8 cellular contexts compared by ENCODE assay signal in the genomic region with DNA sequence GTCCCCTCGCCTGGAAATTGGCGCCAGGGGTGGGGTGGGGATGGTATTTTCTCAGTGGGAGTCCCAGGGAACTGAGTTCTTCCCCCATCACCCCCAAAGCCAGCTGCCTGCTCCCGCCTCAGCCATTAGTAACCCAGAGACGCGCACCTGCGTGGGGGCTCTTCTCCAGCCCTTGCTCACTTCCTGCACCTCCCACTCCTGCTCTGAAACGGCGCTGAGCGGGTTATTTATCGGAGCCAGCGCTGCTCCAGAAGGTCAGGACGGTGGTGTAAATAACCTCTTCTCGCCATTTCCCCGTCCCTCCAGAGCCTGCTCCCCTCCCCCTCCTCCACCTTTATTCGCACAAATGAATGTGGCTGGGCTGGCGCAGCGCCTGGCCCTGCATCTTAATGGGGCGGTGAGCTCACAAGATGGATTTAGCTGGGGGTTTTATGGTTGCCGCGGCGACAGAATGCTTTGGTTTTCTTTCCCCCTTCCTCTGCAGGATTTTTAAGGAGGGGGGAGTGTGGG. TPM values are rescaled to one million over a fixed set of nuclear protein-coding genes. Genes with fewer than 3 reads are reported as not detected.
DNase-seq lines count a peak whose midpoint lies in the region; ATAC-seq and TF ChIP-seq lines count a peak whose summit lies in the region.

No MANE protein-coding gene starts in this region.

- H3K4me1 ChIP-seq in adrenal gland (replicated peaks in 1 of 2) = peaks cover 18 to 21% of the 10 kb centered on the region in 2 donors

- TF ChIP-seq CTCF in CD4-positive, alpha-beta T cell (IDR thresholded peaks at IDR 0.05) = no peak
- no peak for TF ChIP-seq CTCF in adrenal gland (IDR thresholded peaks at IDR 0.05)

- H3K27me3 Mint-ChIP-seq in CD4-positive, alpha-beta T cell = no peaks in the 10 kb centered on the region

- H3K9me3 Mint-ChIP-seq in CD4-positive, alpha-beta T cell = no peaks in the 10 kb centered on the region

- WGBS in adrenal gland, 4 donors = 20 to 45% (median 22%) methylated on average over 21 of the region's 21 CpGs

- CTCF ChIA-PET in CD4-positive, alpha-beta T cell (lab: Charles Lee) = interaction anchor here (1.5 to 1.7 kb wide), 3 partner anchors 17 to 136 kb away, joined by 3 to 6 read pairs (median 3); no protein-coding TSS in a partner anchor

- peaks cover 0 to 44% of the 10 kb centered on the region in 2 donors for H3K36me3 ChIP-seq in adrenal gland (replicated peaks in 1 of 2)

- intact Hi-C loops in CD4-positive, alpha-beta T cell (cut with DNase I, micrococcal nuclease) = no loop called here
- intact Hi-C loops in adrenal gland (cut with DNase I) = no loop called here

- no peaks in the 10 kb centered on the region for H3K27me3 ChIP-seq in CD4-positive, alpha-beta T cell (ENCODE audit: control insufficient read depth, insufficient read depth, low read length)
- no peaks in the 10 kb centered on the region for H3K27me3 ChIP-seq in adrenal gland

- DNase-seq in CD4-positive, alpha-beta T cell = peak in 5 of 10 experiments; percentile 9 to 43 (median 20)
- peak; percentile 94 to 96 for DNase-seq in NCI-H2081 (lab: John Stamatoyannopoulos, UW)
- DNase-seq in adrenal gland = peak; percentile 49 to 80 (median 68)
- peak; percentile 89 for DNase-seq in islet precursor cell
- DNase-seq in stimulated activated CD4-positive, alpha-beta T cell treated with anti-CD3 and anti-CD28 coated beads, Interleukin-2, amount 100 ng/mL, for 4 hours (ENCODE audit: low read depth) = peak; percentile 56
- DNase-seq in HPDE6-E6E7 (ENCODE audit: extremely low spot score) = no peak
- DNase-seq in H4 (ENCODE audit: low spot score) = no peak

- H3K36me3 Mint-ChIP-seq in CD4-positive, alpha-beta T cell (ENCODE audit: low read depth) = peaks cover 54% of the 10 kb centered on the region

- peaks cover 18% of the 10 kb centered on the region for H3K4me1 Mint-ChIP-seq in CD4-positive, alpha-beta T cell (ENCODE audit: low read depth)

- H3K27ac ChIP-seq in CD4-positive, alpha-beta T cell (ENCODE audit: low read depth, low read length) = no peak overlapping the region
- H3K27ac ChIP-seq in adrenal gland = peak overlapping the region in 3 of 5 donors; percentile 39 to 70 (median 54)

- H3K4me3 Mint-ChIP-seq in CD4-positive, alpha-beta T cell = peak overlapping the region; percentile 86

- ATAC-seq in CD4-positive, alpha-beta T cell (ENCODE audit: poor library complexity) = peak; percentile 81
- no peak for ATAC-seq in HG03521 (IDR thresholded peaks at IDR 0.05; ENCODE audit: unreplicated experiment)

- TF ChIP-seq POLR2A in adrenal gland (IDR thresholded peaks at IDR 0.05) = no peak

- POLR2A ChIA-PET in CD4-positive, alpha-beta T cell (lab: Charles Lee) = interaction anchor here (0.7 to 1.6 kb wide), 6 partner anchors 9 to 101 kb away, joined by 3 to 6 read pairs (median 4); a partner anchor contains a TSS

- no peak overlapping the region for H3K4me3 ChIP-seq in adrenal gland

- H3K9me3 ChIP-seq in CD4-positive, alpha-beta T cell (ENCODE audit: control insufficient read depth, low read length) = no peaks in the 10 kb centered on the region
- H3K9me3 ChIP-seq in adrenal gland (replicated peaks in 1 of 3) = no peaks in the 10 kb centered on the region

- peak overlapping the region; percentile 84 for H3K27ac Mint-ChIP-seq in CD4-positive, alpha-beta T cell

RNA-seq across cellular contexts. Expression of a gene that starts 12.2 kb away (rescaled TPM):
- total RNA-seq in CD4-positive, alpha-beta T cell = under 1 TPM; 0.27 to 0.53 TPM
- 1 to 10 TPM in 5 of 8 donors, under 1 TPM in 3; 0.18 to 6.8 (median 1.3) TPM for total RNA-seq in adrenal gland
- polyA plus RNA-seq in adrenal gland = 1 to 10 TPM in 1 of 3 donors, under 1 TPM in 2; 0.56 to 1.3 (median 0.93) TPM
- total RNA-seq in H4 (2014; rRNA removed; shearing (Covaris generic)) = not detected in 2 replicates

RNA-seq across cellular contexts. Expression of a gene that starts 27.1 kb away (rescaled TPM):
- total RNA-seq in CD4-positive, alpha-beta T cell = 10 to 100 TPM; 31.2 to 33.9 TPM
- 100 to 1,000 TPM in 7 of 8 donors, 10 to 100 TPM in 1; 95.2 to 183 (median 152) TPM for total RNA-seq in adrenal gland
- 100 to 1,000 TPM in 1 of 3 donors, 10 to 100 TPM in 2; 54.7 to 252 (median 80.9) TPM for polyA plus RNA-seq in adrenal gland
- total RNA-seq in H4 (2014; rRNA removed; shearing (Covaris generic)) = 155 and 212 TPM in 2 replicates

RNA-seq across cellular contexts. Expression of a gene that starts 32.5 kb away (rescaled TPM):
- total RNA-seq in CD4-positive, alpha-beta T cell = 1 to 10 TPM; 3.8 to 4.7 TPM
- total RNA-seq in adrenal gland = 10 to 100 TPM in 6 of 8 donors, 1 to 10 TPM in 2; 6.5 to 38.2 (median 13.1) TPM
- 10 to 100 TPM in 2 of 3 donors, 1 to 10 TPM in 1; 2.7 to 28.0 (median 24.3) TPM for polyA plus RNA-seq in adrenal gland
- total RNA-seq in H4 (2014; rRNA removed; shearing (Covaris generic)) = 2.3 and 5.3 TPM in 2 replicates

RNA-seq across cellular contexts. Expression of a gene that starts 51.3 kb away (rescaled TPM):
- under 1 TPM in 1 of 2 experiments, not detected in 1; 0.20 TPM for total RNA-seq in CD4-positive, alpha-beta T cell
- under 1 TPM in 2 of 8 donors, not detected in 6; 0.47 to 0.72 TPM for total RNA-seq in adrenal gland
- polyA plus RNA-seq in adrenal gland = under 1 TPM; 0.13 to 0.80 (median 0.34) TPM
- 0.89 and 1.2 TPM in 2 replicates for total RNA-seq in H4 (2014; rRNA removed; shearing (Covaris generic))

Comparison
In these comparisons a context has a peak if more than half of its experiments do, and no peak if none do; other contexts are left out.
1. DNase-seq: peak in NCI-H2081 (2 of 2), adrenal gland (7 of 7), islet precursor cell (single experiment) and stimulated activated CD4-positive, alpha-beta T cell treated with anti-CD3 and anti-CD28 coated beads, Interleukin-2, amount 100 ng/mL, for 4 hours (single experiment); none in HPDE6-E6E7 (single experiment) and H4 (single experiment).